ENCODE assay signal across 10 cellular contexts in the genomic region with DNA sequence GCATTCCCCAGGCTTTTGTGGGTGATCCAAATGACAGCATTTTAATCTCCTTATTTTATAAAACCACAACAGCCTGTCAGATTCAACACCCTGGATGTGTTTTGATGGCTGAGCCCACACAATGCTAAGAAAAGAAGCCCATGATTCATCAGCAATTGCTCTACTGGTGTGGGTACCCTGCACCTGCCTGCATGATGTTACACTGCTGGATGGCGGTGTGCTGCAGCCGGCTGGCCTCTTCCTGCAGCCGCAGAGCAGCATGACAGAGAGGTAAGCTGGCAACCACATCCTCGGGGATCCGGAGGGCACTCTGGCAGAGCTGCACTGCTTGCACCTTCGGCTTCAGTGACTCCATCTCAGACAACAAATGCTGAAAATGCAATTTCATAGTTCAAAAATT.
DNase-seq lines count a peak whose midpoint lies in the region; ATAC-seq and TF ChIP-seq lines count a peak whose summit lies in the region.
"Had no signal": no experiment of that assay in that cellular context is flagged by ENCODE, and none has a peak within 500 bp of the region (broad histone marks: within the 10 kb centered on the region; RNA-seq: fewer than 3 reads in every experiment).

No MANE protein-coding gene starts in this region.

- H3K4me3 ChIP-seq in tibial nerve (no peak overlapping the region), osteoblast (ENCODE audit: insufficient read depth, low read length) (no peak overlapping the region)
- H3K4me3 ChIP-seq: cardiac muscle cell, psoas muscle had no signal

- TF ChIP-seq EP300 in tibial nerve (IDR thresholded peaks at IDR 0.05), result no peak

- H3K36me3 ChIP-seq in tibial nerve (peaks cover 0 to 73% (median 2%) of the 10 kb centered on the region in 3 donors), osteoblast (ENCODE audit: insufficient read depth, low read length) (peaks cover 65% of the 10 kb centered on the region)

- H3K79me2 ChIP-seq in osteoblast (ENCODE audit: insufficient read depth, low read length), result no peaks in the 10 kb centered on the region

- H3K27me3 ChIP-seq in tibial nerve (no peaks in the 10 kb centered on the region), osteoblast (ENCODE audit: insufficient read depth, low read length) (no peaks in the 10 kb centered on the region)

- no peak overlapping the region for H3K4me2 ChIP-seq in osteoblast (ENCODE audit: insufficient read depth, low read length)

- no peak overlapping the region for H2AFZ ChIP-seq in osteoblast (ENCODE audit: low read length)

- 84 to 86% methylated on average over 6 of the region's 6 CpGs for WGBS in tibial nerve, 2 donors

- peak; percentile 54 for ATAC-seq in GM21619 (IDR thresholded peaks at IDR 0.05; ENCODE audit: unreplicated experiment)

- no peak overlapping the region for H3K27ac ChIP-seq in caudate nucleus (ENCODE audit: low read depth, low read length)
- H3K27ac ChIP-seq in tibial nerve, result no peak overlapping the region
- H3K27ac ChIP-seq in osteoblast (ENCODE audit: low read depth, low read length), result no peak overlapping the region
- H3K27ac ChIP-seq: cardiac muscle cell, psoas muscle had no signal

- TF ChIP-seq POLR2A in tibial nerve (IDR thresholded peaks at IDR 0.05), result no peak

- H3K9me3 ChIP-seq in tibial nerve, result no peaks in the 10 kb centered on the region
- no peaks in the 10 kb centered on the region for H3K9me3 ChIP-seq in osteoblast (ENCODE audit: low read depth, low read length)
- H3K9me3 ChIP-seq: psoas muscle had no signal

- H3K4me1 ChIP-seq in tibial nerve (no peaks in the 10 kb centered on the region), osteoblast (ENCODE audit: insufficient read depth, low read length) (peaks cover 13% of the 10 kb centered on the region)
- H3K4me1 ChIP-seq: psoas muscle had no signal

- TF ChIP-seq CTCF in GM10266 (IDR thresholded peaks at IDR 0.05; ENCODE audit: control insufficient read depth, insufficient read depth, low read depth, missing control alignments) (no peak), tibial nerve (IDR thresholded peaks at IDR 0.05) (no peak), osteoblast (IDR thresholded peaks at IDR 0.05; ENCODE audit: extremely low read depth, low read depth, low read length) (no peak)

- H4K20me1 ChIP-seq in osteoblast (ENCODE audit: insufficient read depth, low read length), result no peaks in the 10 kb centered on the region

- peak; percentile 46 for DNase-seq in T-helper 9 cell
- peak in 38 of 61 donors; percentile 5 to 91 (median 40) for DNase-seq in caudate nucleus (lab: John Stamatoyannopoulos, UW)
- peak; percentile 67 to 69 for DNase-seq in stimulated activated CD8-positive, alpha-beta memory T cell treated with anti-CD3 and anti-CD28 coated beads, Interleukin-15, amount 100 ng/mL, for 48 hours (ENCODE audit: low read depth in 2 of 2)
- DNase-seq in GM10266 (ENCODE audit: extremely low spot score), result no peak
- DNase-seq in tibial nerve (ENCODE audit: low spot score in 2 of 2), result no peak
- DNase-seq in NCI-H2196 (lab: John Stamatoyannopoulos, UW; ENCODE audit: unreplicated experiment), result no peak
- no peak for DNase-seq in osteoblast (ENCODE audit: insufficient read length, low spot score, missing footprints)
- DNase-seq: psoas muscle had no signal

Comparison
In these comparisons a context has a peak if more than half of its experiments do, and no peak if none do; other contexts are left out.
1. DNase-seq: peak in T-helper 9 cell (single experiment), caudate nucleus (38 of 61) and stimulated activated CD8-positive, alpha-beta memory T cell treated with anti-CD3 and anti-CD28 coated beads, Interleukin-15, amount 100 ng/mL, for 48 hours (2 of 2); none in GM10266 (single experiment), tibial nerve (0 of 2), NCI-H2196 (single experiment) and osteoblast (single experiment).